In the genomic region with DNA sequence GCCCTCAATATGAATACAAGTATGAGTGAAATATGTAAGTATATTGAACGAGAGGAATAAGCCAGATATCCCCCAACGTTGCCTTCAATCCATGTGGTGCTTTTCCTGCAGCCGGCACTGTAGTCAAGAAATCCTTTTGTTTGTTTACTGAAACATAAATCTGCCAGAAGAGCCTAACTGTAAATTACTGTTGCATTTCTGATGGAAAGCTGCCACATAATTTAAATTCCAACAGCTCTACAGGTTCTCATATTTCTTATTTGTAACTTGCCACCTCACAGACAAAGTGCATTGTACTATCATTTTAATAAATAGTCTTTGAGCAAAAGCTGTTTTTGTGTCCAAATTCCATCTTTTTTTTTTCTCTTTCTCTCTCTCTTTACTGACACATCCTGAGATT, we compare ENCODE assay signal across 14 cellular contexts.
A peak's percentile ranks its signal among the peaks of the same experiment; 100 is the strongest.
DNase-seq lines count a peak whose midpoint lies in the region; ATAC-seq and TF ChIP-seq lines count a peak whose summit lies in the region.
"Had no signal": no experiment of that assay in that cellular context is flagged by ENCODE, and none has a peak within 500 bp of the region (broad histone marks: within the 10 kb centered on the region; RNA-seq: fewer than 3 reads in every experiment).

No MANE protein-coding gene starts in this region.

- no peak for ATAC-seq in HG03460 (IDR thresholded peaks at IDR 0.05; ENCODE audit: unreplicated experiment)
- ATAC-seq: HCT116 had no signal

- H4K91ac ChIP-seq in trophoblast cell (ENCODE audit: low read depth, low read length): peak overlapping the region; percentile 14

- H3K27ac ChIP-seq in breast epithelium: no peak overlapping the region
- H3K27ac ChIP-seq in trophoblast cell (ENCODE audit: low read depth, low read length): peak overlapping the region; percentile 91
- H3K27ac ChIP-seq: GM23248 had no signal

- H3K79me2 ChIP-seq in trophoblast cell (ENCODE audit: control insufficient read depth, insufficient read depth, low read length, poor library complexity): no peaks in the 10 kb centered on the region

- DNase-seq in MCF 10A (ENCODE audit: unreplicated experiment) (peak; percentile 12), breast epithelium (ENCODE audit: low spot score in 2 of 2) (no peak), astrocyte of the hippocampus (ENCODE audit: low read depth, low spot score) (peak; percentile 9), trophoblast cell (no peak), Calu3 (no peak), anterior cingulate cortex (lab: John Stamatoyannopoulos, UW) (no peak)
- DNase-seq: C1 segment of cervical spinal cord; CD4-positive, alpha-beta T cell; DMS79 treated with DMSO at 0.1 percent for 48 hours; EL; GM23248 had no signal

- H3K27ac Mint-ChIP-seq in MCF 10A (ENCODE audit: low read depth, unreplicated experiment) (no peak overlapping the region), Calu3 (ENCODE audit: unreplicated experiment) (no peak overlapping the region)
- H3K27ac Mint-ChIP-seq: B cell; CD4-positive, alpha-beta T cell had no signal

- CTCF ChIA-PET in MCF 10A (lab: Yijun Ruan, JAX): no interaction called here
- CTCF ChIA-PET in Calu3 (lab: Charles Lee): no interaction called here

- no peak for TF ChIP-seq POLR2A in breast epithelium (IDR thresholded peaks at IDR 0.05)

- H4K12ac ChIP-seq in trophoblast cell (ENCODE audit: low read depth, low read length): no peak overlapping the region

- H3K27me3 Mint-ChIP-seq in MCF 10A (ENCODE audit: insufficient read depth, unreplicated experiment) (no peaks in the 10 kb centered on the region), Calu3 (ENCODE audit: unreplicated experiment) (no peaks in the 10 kb centered on the region)
- H3K27me3 Mint-ChIP-seq: CD4-positive, alpha-beta T cell had no signal

- H4K8ac ChIP-seq in trophoblast cell (ENCODE audit: low read depth, low read length): peak overlapping the region; percentile 19

- no peaks in the 10 kb centered on the region for H3K36me3 ChIP-seq in breast epithelium
- H3K36me3 ChIP-seq in trophoblast cell (ENCODE audit: control insufficient read depth in 1 of 2, insufficient read depth in 2 of 2, low read length in 2 of 2): no peaks in the 10 kb centered on the region

- H3K9me3 ChIP-seq in breast epithelium (no peaks in the 10 kb centered on the region), trophoblast cell (ENCODE audit: insufficient read depth, low read depth, low read length) (no peaks in the 10 kb centered on the region)

- H3K18ac ChIP-seq in trophoblast cell (ENCODE audit: low read length): no peak overlapping the region

- H3K23ac ChIP-seq in trophoblast cell (ENCODE audit: low read length): no peak overlapping the region

- H2AFZ ChIP-seq in trophoblast cell (ENCODE audit: insufficient read depth, low read length, poor library complexity): no peak overlapping the region
- H2AFZ ChIP-seq: GM23248 had no signal

- H3K27me3 ChIP-seq in breast epithelium (no peaks in the 10 kb centered on the region), trophoblast cell (ENCODE audit: insufficient read depth, low read length) (no peaks in the 10 kb centered on the region)

- BruUV-seq in MCF 10A (replicated peaks; lab: Mats Ljungman, UMichigan): no TSS peak
- no TSS peak for BruUV-seq in Calu3 (replicated peaks; lab: Mats Ljungman, UMichigan)

- H3K4me1 ChIP-seq in breast epithelium (no peaks in the 10 kb centered on the region), trophoblast cell (ENCODE audit: control insufficient read depth in 1 of 2, insufficient read depth in 2 of 2, low read length in 2 of 2) (peaks cover 0 to 8% of the 10 kb centered on the region in 2 experiments)

- peak overlapping the region; percentile 72 for H2BK120ac ChIP-seq in trophoblast cell (ENCODE audit: insufficient read depth, low read length, poor library complexity)

- peak overlapping the region; percentile 58 for H2BK12ac ChIP-seq in trophoblast cell (ENCODE audit: low read length)

- peak overlapping the region; percentile 40 for H2BK5ac ChIP-seq in trophoblast cell (ENCODE audit: low read depth, low read length, poor library complexity)

- H3K4me3 ChIP-seq in breast epithelium (no peak overlapping the region), trophoblast cell (ENCODE audit: low read depth, low read length) (no peak overlapping the region)
- H3K4me3 ChIP-seq: GM23248 had no signal

- no peaks in the 10 kb centered on the region for H3K36me3 Mint-ChIP-seq in MCF 10A (ENCODE audit: insufficient read depth, unreplicated experiment)
- H3K36me3 Mint-ChIP-seq in Calu3 (ENCODE audit: insufficient read depth, unreplicated experiment): no peaks in the 10 kb centered on the region

- H2AK5ac ChIP-seq in trophoblast cell (ENCODE audit: low read length): no peak overlapping the region

- H3K9me3 Mint-ChIP-seq in MCF 10A (ENCODE audit: unreplicated experiment): no peaks in the 10 kb centered on the region
- H3K9me3 Mint-ChIP-seq in Calu3 (ENCODE audit: low read depth, unreplicated experiment): peaks cover 9% of the 10 kb centered on the region
- H3K9me3 Mint-ChIP-seq: CD4-positive, alpha-beta T cell had no signal

- no peak for TF ChIP-seq CTCF in MCF 10A (IDR thresholded peaks at IDR 0.05; ENCODE audit: unreplicated experiment)
- no peak for TF ChIP-seq CTCF in breast epithelium (IDR thresholded peaks at IDR 0.05)
- TF ChIP-seq CTCF in Calu3 (IDR thresholded peaks at IDR 0.05; ENCODE audit: unreplicated experiment): no peak

- no peak overlapping the region for H3K4ac ChIP-seq in trophoblast cell (ENCODE audit: low read depth, low read length)

- no peak overlapping the region for H3K4me2 ChIP-seq in trophoblast cell (ENCODE audit: low read length)

- no peak overlapping the region for H3K14ac ChIP-seq in trophoblast cell (ENCODE audit: low read length)

- H3K4me3 Mint-ChIP-seq in MCF 10A (ENCODE audit: unreplicated experiment): no peak overlapping the region
- no peak overlapping the region for H3K4me3 Mint-ChIP-seq in Calu3 (ENCODE audit: low read depth, unreplicated experiment)
- H3K4me3 Mint-ChIP-seq: B cell; CD4-positive, alpha-beta T cell had no signal

- intact Hi-C loops in MCF 10A (cut with micrococcal nuclease) (no loop called here), breast epithelium (cut with DNase I; ENCODE audit: low total_unique reads) (no loop called here), Calu3 (cut with micrococcal nuclease; ENCODE audit: unreplicated experiment) (no loop called here)

- peaks cover 6% of the 10 kb centered on the region for H3K79me1 ChIP-seq in trophoblast cell (ENCODE audit: low read length)

- no peak overlapping the region for H3K9ac ChIP-seq in trophoblast cell (ENCODE audit: low read length)
- H3K9ac ChIP-seq: GM23248 had no signal

- POLR2A ChIA-PET in MCF 10A (lab: Yijun Ruan, JAX): no interaction called here

- WGBS in trophoblast cell (ENCODE audit: extremely low coverage, insufficient coverage, insufficient read length): no CpG with 5 or more reads among the region's 3 CpGs

- H3K4me1 Mint-ChIP-seq in MCF 10A (ENCODE audit: insufficient read depth, unreplicated experiment) (no peaks in the 10 kb centered on the region), Calu3 (ENCODE audit: low read depth, unreplicated experiment) (no peaks in the 10 kb centered on the region)
- H3K4me1 Mint-ChIP-seq: B cell had no signal

Comparison
In these comparisons a context has a peak if more than half of its experiments do, and no peak if none do; other contexts are left out.
1. DNase-seq: peak in MCF 10A (single experiment) and astrocyte of the hippocampus (single experiment); none in breast epithelium (0 of 2), trophoblast cell (0 of 2), Calu3 (single experiment) and anterior cingulate cortex (0 of 58).